31 cellular contexts compared by ENCODE assay signal in genomic region chr11:17142450-17142849, GRCh38.
"Had no signal": no experiment of that assay in that cellular context is flagged by ENCODE, and none has a peak within 500 bp of the region (broad histone marks: within the 10 kb centered on the region; RNA-seq: fewer than 3 reads in every experiment).

No MANE protein-coding gene starts in this region.

- H3K4me2 ChIP-seq: PC-9 had no signal

- H3K9me3 Mint-ChIP-seq: T-cell had no signal

- H3K4me3 Mint-ChIP-seq: T-cell had no signal

- H2AFZ ChIP-seq: PC-9 had no signal

- H3K36me3 ChIP-seq: MG63 had no signal

- H3K27me3 Mint-ChIP-seq: T-cell had no signal

- H3K4me1 ChIP-seq: SJCRH30 had no signal

- DNase-seq: Kasumi-1, KBM-7, MG63, NCI-H1092, NCI-H1105, NCI-H1436, NCI-H146, NCI-H1694, NCI-H187, NCI-H1930, NCI-H2029 treated with DMSO at 0.1 percent for 48 hours, NCI-H2081 treated with DMSO at 0.1 percent for 48 hours, NCI-H2107, NCI-H2171, NCI-H226, NCI-H446 treated with DMSO at 0.1 percent for 48 hours, NCI-H510A, NCI-H524, NCI-H526, NCI-H69, NCI-H748 treated with DMSO at 0.1 percent for 48 hours, PC-9, SHP77, SIG-M5, SJCRH30, T-cell had no signal

- H3K27ac ChIP-seq: PC-9, RWPE1, SJCRH30, SK-N-MC had no signal

- H3K27me3 ChIP-seq: MG63, SJCRH30 had no signal

- ATAC-seq: Panc1, Right ventricle myocardium inferior, SK-N-SH treated with all-trans-retinoic acid at 6 μM for 48 hours, T-cell had no signal

- H3K4me1 Mint-ChIP-seq: T-cell had no signal

- H3K4me3 ChIP-seq: MG63, PC-9, SJCRH30, SK-N-MC had no signal

- H3K27ac Mint-ChIP-seq: T-cell had no signal

- H3K9me3 ChIP-seq: MG63, SJCRH30 had no signal
